ENCODE assay signal across 8 cellular contexts in genomic region chr19:52821206-52821960, GRCh38. TPM values are rescaled to one million over a fixed set of nuclear protein-coding genes. Genes with fewer than 3 reads are reported as not detected.
DNase-seq lines count a peak whose midpoint lies in the region; ATAC-seq, FAIRE-seq and TF ChIP-seq lines count a peak whose summit lies in the region.
"Not testable (repeated sequence)": the region's sequence is repeated elsewhere in the genome, so short reads cannot be mapped to it uniquely, and the experiment has no call there.

TSS of gene ZNF28 (minus strand) at chr19:52821633. CDS start at chr19:52817958, 3,675 bp downstream.

- TF ChIP-seq POLR2A in endothelial cell of umbilical vein (IDR thresholded peaks at IDR 0.05; ENCODE audit: low read depth, low read length) = not testable (repeated sequence)

- DNase-seq in CD4-positive, alpha-beta T cell = peak; percentile 12 to 62 (median 50)
- DNase-seq in activated T-cell treated with anti-CD3 and anti-CD28 coated beads for 1 hour (ENCODE audit: low read depth) (peak; percentile 36), endothelial cell of umbilical vein (ENCODE audit: low read depth, low spot score) (peak; percentile 36)
- DNase-seq in mesenteric fat pad (ENCODE audit: low spot score) = not testable (repeated sequence)
- DNase-seq in stimulated activated CD4-positive, alpha-beta T cell treated with anti-CD3 and anti-CD28 coated beads, TNF-alpha, amount 100 ng/mL, for 24 hours (ENCODE audit: low read depth in 3 of 3) = peak; percentile 28 to 62 (median 31)

- POLR2A ChIA-PET in CD4-positive, alpha-beta T cell (lab: Charles Lee) = not testable (repeated sequence)
- POLR2A ChIA-PET in endothelial cell of umbilical vein (lab: Charles Lee) = interaction anchor here (0.5 kb wide), 1 partner anchor 41 kb away, joined by 3 read pairs; no protein-coding TSS in a partner anchor

- H3K9me3 Mint-ChIP-seq in CD4-positive, alpha-beta T cell = not testable (repeated sequence)

- H3K27me3 ChIP-seq in CD4-positive, alpha-beta T cell (ENCODE audit: control insufficient read depth, insufficient read depth, low read length); OCI-LY1 (ENCODE audit: insufficient read depth, low read length); endothelial cell of umbilical vein (ENCODE audit: control insufficient read depth in 2 of 2, insufficient read depth in 2 of 2, low read length in 2 of 2): not testable (repeated sequence)

- peaks cover 47% of the 10 kb centered on the region for H3K36me3 Mint-ChIP-seq in CD4-positive, alpha-beta T cell (ENCODE audit: low read depth)

- not testable (repeated sequence) for H2AFZ ChIP-seq in OCI-LY1 (ENCODE audit: low read length)
- H2AFZ ChIP-seq in endothelial cell of umbilical vein (ENCODE audit: low read depth, low read length) = peak within 1 kb of the TSS; percentile 95

- H4K20me1 ChIP-seq in OCI-LY1 (ENCODE audit: insufficient read depth, low read length); endothelial cell of umbilical vein (replicated peaks; ENCODE audit: control insufficient read depth, extremely low read depth, insufficient read depth, low read length): not testable (repeated sequence)

- CTCF ChIA-PET in CD4-positive, alpha-beta T cell (lab: Charles Lee) = interaction anchor here (0.7 kb wide), 1 partner anchor 603 kb away, joined by 3 read pairs; no protein-coding TSS in a partner anchor
- CTCF ChIA-PET in endothelial cell of umbilical vein (lab: Charles Lee) = not testable (repeated sequence)

- peak within 1 kb of the TSS; percentile 90 for H3K4me3 Mint-ChIP-seq in CD4-positive, alpha-beta T cell

- not testable (repeated sequence) for H3K79me2 ChIP-seq in OCI-LY1 (ENCODE audit: insufficient read depth, low read length); endothelial cell of umbilical vein (ENCODE audit: control insufficient read depth, insufficient read depth, low read length)

- H3K4me1 ChIP-seq in OCI-LY1 (ENCODE audit: insufficient read depth, low read length, severe bottlenecking); endothelial cell of umbilical vein (ENCODE audit: control insufficient read depth, extremely low read depth, insufficient read depth, low read length): not testable (repeated sequence)

- H3K4me3 ChIP-seq in OCI-LY1 (ENCODE audit: low read depth, low read length, poor library complexity, severe bottlenecking) (peak within 1 kb of the TSS; percentile 70), endothelial cell of umbilical vein (replicated peaks in 1 of 3; ENCODE audit: insufficient read depth in 1 of 3, low read depth in 1 of 3, low read length in 3 of 3) (peak within 1 kb of the TSS; percentile 54 to 87 (median 85))

- H3K36me3 ChIP-seq in OCI-LY1 (ENCODE audit: insufficient read depth, low read length) = peaks cover 32% of the 10 kb centered on the region
- not testable (repeated sequence) for H3K36me3 ChIP-seq in endothelial cell of umbilical vein (ENCODE audit: control insufficient read depth in 2 of 2, extremely low read depth in 1 of 2, insufficient read depth in 2 of 2, low read length in 2 of 2)

- not testable (repeated sequence) for H3F3A ChIP-seq in OCI-LY1 (ENCODE audit: insufficient read depth, low read length)

- H3K9me2 ChIP-seq in OCI-LY1 (ENCODE audit: low read depth, low read length) = not testable (repeated sequence)

- H3K4me2 ChIP-seq in OCI-LY1 (ENCODE audit: low read length) = peak within 1 kb of the TSS; percentile 70
- H3K4me2 ChIP-seq in endothelial cell of umbilical vein (ENCODE audit: insufficient read depth, low read length) = peak within 1 kb of the TSS; percentile 79

- not testable (repeated sequence) for H3K27ac ChIP-seq in CD4-positive, alpha-beta T cell (ENCODE audit: low read depth, low read length); OCI-LY1 (ENCODE audit: low read depth, low read length, poor library complexity, severe bottlenecking)
- peak within 1 kb of the TSS; percentile 45 for H3K27ac ChIP-seq in endothelial cell of umbilical vein (ENCODE audit: insufficient read depth, low read depth, low read length)

- dilution Hi-C loops in endothelial cell of umbilical vein (cut with MboI; ENCODE audit: extremely low pct_ligation_motif_present, low sequenced_read_pairs) = not testable (repeated sequence)

- not testable (repeated sequence) for H3K9me3 ChIP-seq in CD4-positive, alpha-beta T cell (ENCODE audit: control insufficient read depth, low read length); OCI-LY1 (ENCODE audit: low read length); endothelial cell of umbilical vein (replicated peaks; ENCODE audit: control insufficient read depth, insufficient read depth, low read length)

- not testable (repeated sequence) for H3K9me1 ChIP-seq in endothelial cell of umbilical vein (replicated peaks; ENCODE audit: control insufficient read depth, extremely low read depth, insufficient read depth, low read length)

- H3K27ac Mint-ChIP-seq in CD4-positive, alpha-beta T cell = peak within 1 kb of the TSS; percentile 77

- peaks cover 13% of the 10 kb centered on the region for H3K4me1 Mint-ChIP-seq in CD4-positive, alpha-beta T cell (ENCODE audit: low read depth)

- TF ChIP-seq CTCF in CD4-positive, alpha-beta T cell (IDR thresholded peaks at IDR 0.05); OCI-LY1 (IDR thresholded peaks at IDR 0.05; ENCODE audit: low read length); endothelial cell of umbilical vein (IDR thresholded peaks at IDR 0.05; ENCODE audit: extremely low read depth in 1 of 2, insufficient read depth in 1 of 2, low read depth in 1 of 2, low read length in 2 of 2): not testable (repeated sequence)

- intact Hi-C loops in CD4-positive, alpha-beta T cell (cut with DNase I, micrococcal nuclease) = not testable (repeated sequence)
- intact Hi-C loops in endothelial cell of umbilical vein (cut with micrococcal nuclease) = loop anchor here (1.0 kb wide), 2 partner anchors 36 to 102 kb away; partner anchors contain the start of genes ZNF468 and ZNF888

- not testable (repeated sequence) for H3K27me3 Mint-ChIP-seq in CD4-positive, alpha-beta T cell

- BruUV-seq in endothelial cell of umbilical vein (replicated peaks; lab: Mats Ljungman, UMichigan) = not testable (repeated sequence)

- peak; percentile 99 for FAIRE-seq in endothelial cell of umbilical vein (lab: Jason Lieb, UNC)

- peak within 1 kb of the TSS; percentile 68 for H3K9ac ChIP-seq in OCI-LY1 (ENCODE audit: low read length)
- H3K9ac ChIP-seq in endothelial cell of umbilical vein (replicated peaks; ENCODE audit: extremely low read depth, insufficient read depth, low read length) = peak within 1 kb of the TSS; percentile 65

- peak; percentile 99 for ATAC-seq in CD4-positive, alpha-beta T cell (ENCODE audit: poor library complexity)
- peak; percentile 97 for ATAC-seq in GM19467 (IDR thresholded peaks at IDR 0.05; ENCODE audit: unreplicated experiment)
- ATAC-seq in HG03571 (IDR thresholded peaks at IDR 0.05; ENCODE audit: unreplicated experiment) = peak; percentile 89

RNA-seq across cellular contexts. Expression of gene ZNF28, which starts in this region (rescaled TPM):
- 1 to 10 TPM; 3.5 to 5.4 TPM for total RNA-seq in CD4-positive, alpha-beta T cell
- total RNA-seq in endothelial cell of umbilical vein = 14.9 and 18.5 TPM in 2 replicates
- 4.2 and 16.9 TPM in 2 replicates for polyA plus RNA-seq in endothelial cell of umbilical vein
- polyA plus RNA-seq in endothelial cell of umbilical vein (2011; cell fraction: cytosol; rRNA removed) = 5.1 and 5.6 TPM in 2 replicates
- polyA plus RNA-seq in endothelial cell of umbilical vein (2011; cell fraction: nucleus; rRNA removed) = 4.4 and 5.6 TPM in 2 replicates
- polyA plus RNA-seq in endothelial cell of umbilical vein (2012) = 12.8 and 14.7 TPM in 2 replicates
- 9.3 and 16.2 TPM in 2 replicates for polyA minus RNA-seq in endothelial cell of umbilical vein
- polyA minus RNA-seq in endothelial cell of umbilical vein (2011; cell fraction: cytosol; rRNA and poly(A)+ RNA removed) = 7.8 TPM
- 4.1 and 5.5 TPM in 2 replicates for polyA minus RNA-seq in endothelial cell of umbilical vein (2011; cell fraction: nucleus; rRNA and poly(A)+ RNA removed)
- total RNA-seq in mesenteric fat pad = 11.1 TPM
